1 cellular context compared by ENCODE assay signal in the genomic region with DNA sequence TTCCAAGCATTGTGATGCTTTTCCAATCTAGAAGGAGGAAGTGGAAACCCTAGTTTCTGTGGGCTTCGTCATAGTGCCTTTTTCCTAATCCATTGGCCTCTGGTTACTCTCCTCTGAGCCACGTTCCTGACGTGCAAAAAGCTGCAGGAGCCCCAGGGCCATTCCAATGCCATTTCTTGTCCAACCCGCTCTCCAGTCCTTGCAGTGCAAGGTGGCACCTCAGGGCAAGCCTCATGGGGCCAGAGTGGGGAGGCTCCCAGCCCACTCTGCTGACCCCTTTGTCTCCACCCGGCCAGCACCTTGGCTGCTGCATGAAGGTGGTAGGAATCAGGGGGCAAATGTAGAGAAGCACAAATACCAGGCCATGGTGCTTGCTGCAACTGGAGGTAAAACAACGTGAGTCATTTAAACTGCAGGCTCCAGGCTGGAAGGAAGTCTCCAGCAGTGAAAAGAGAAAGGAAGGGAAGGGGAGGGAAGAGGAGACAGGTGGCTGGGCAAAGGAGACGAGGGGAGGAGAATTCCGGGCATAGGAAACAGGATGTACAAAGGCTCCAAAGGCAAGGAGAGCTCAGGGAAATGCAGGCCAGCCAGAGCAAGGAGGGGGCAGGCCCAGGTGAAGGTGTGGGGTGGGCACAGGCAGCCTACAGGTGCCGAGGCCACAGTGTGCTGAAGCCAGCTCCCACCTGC.
A peak's percentile ranks its signal among the peaks of the same experiment; 100 is the strongest.
TF ChIP-seq lines count a peak whose summit lies in the region.

No MANE protein-coding gene starts in this region.

TF ChIP-seq in GM23338, 12 proteins besides CTCF, POLR2A, EP300 and RAD21 (continued from another document):
- TF ChIP-seq, protein P1, sequence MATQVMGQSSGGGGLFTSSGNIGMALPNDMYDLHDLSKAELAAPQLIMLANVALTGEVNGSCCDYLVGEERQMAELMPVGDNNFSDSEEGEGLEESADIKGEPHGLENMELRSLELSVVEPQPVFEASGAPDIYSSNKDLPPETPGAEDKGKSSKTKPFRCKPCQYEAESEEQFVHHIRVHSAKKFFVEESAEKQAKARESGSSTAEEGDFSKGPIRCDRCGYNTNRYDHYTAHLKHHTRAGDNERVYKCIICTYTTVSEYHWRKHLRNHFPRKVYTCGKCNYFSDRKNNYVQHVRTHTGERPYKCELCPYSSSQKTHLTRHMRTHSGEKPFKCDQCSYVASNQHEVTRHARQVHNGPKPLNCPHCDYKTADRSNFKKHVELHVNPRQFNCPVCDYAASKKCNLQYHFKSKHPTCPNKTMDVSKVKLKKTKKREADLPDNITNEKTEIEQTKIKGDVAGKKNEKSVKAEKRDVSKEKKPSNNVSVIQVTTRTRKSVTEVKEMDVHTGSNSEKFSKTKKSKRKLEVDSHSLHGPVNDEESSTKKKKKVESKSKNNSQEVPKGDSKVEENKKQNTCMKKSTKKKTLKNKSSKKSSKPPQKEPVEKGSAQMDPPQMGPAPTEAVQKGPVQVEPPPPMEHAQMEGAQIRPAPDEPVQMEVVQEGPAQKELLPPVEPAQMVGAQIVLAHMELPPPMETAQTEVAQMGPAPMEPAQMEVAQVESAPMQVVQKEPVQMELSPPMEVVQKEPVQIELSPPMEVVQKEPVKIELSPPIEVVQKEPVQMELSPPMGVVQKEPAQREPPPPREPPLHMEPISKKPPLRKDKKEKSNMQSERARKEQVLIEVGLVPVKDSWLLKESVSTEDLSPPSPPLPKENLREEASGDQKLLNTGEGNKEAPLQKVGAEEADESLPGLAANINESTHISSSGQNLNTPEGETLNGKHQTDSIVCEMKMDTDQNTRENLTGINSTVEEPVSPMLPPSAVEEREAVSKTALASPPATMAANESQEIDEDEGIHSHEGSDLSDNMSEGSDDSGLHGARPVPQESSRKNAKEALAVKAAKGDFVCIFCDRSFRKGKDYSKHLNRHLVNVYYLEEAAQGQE (IDR thresholded peaks at IDR 0.05; ENCODE audit: unreplicated experiment) = no peak
- TF ChIP-seq ZNF114 (CRISPR knock-in tag; IDR thresholded peaks at IDR 0.05) = 0 out of 2 replicates have a peak, but pooled peaks have one; percentile 25
- TF ChIP-seq, protein P2, sequence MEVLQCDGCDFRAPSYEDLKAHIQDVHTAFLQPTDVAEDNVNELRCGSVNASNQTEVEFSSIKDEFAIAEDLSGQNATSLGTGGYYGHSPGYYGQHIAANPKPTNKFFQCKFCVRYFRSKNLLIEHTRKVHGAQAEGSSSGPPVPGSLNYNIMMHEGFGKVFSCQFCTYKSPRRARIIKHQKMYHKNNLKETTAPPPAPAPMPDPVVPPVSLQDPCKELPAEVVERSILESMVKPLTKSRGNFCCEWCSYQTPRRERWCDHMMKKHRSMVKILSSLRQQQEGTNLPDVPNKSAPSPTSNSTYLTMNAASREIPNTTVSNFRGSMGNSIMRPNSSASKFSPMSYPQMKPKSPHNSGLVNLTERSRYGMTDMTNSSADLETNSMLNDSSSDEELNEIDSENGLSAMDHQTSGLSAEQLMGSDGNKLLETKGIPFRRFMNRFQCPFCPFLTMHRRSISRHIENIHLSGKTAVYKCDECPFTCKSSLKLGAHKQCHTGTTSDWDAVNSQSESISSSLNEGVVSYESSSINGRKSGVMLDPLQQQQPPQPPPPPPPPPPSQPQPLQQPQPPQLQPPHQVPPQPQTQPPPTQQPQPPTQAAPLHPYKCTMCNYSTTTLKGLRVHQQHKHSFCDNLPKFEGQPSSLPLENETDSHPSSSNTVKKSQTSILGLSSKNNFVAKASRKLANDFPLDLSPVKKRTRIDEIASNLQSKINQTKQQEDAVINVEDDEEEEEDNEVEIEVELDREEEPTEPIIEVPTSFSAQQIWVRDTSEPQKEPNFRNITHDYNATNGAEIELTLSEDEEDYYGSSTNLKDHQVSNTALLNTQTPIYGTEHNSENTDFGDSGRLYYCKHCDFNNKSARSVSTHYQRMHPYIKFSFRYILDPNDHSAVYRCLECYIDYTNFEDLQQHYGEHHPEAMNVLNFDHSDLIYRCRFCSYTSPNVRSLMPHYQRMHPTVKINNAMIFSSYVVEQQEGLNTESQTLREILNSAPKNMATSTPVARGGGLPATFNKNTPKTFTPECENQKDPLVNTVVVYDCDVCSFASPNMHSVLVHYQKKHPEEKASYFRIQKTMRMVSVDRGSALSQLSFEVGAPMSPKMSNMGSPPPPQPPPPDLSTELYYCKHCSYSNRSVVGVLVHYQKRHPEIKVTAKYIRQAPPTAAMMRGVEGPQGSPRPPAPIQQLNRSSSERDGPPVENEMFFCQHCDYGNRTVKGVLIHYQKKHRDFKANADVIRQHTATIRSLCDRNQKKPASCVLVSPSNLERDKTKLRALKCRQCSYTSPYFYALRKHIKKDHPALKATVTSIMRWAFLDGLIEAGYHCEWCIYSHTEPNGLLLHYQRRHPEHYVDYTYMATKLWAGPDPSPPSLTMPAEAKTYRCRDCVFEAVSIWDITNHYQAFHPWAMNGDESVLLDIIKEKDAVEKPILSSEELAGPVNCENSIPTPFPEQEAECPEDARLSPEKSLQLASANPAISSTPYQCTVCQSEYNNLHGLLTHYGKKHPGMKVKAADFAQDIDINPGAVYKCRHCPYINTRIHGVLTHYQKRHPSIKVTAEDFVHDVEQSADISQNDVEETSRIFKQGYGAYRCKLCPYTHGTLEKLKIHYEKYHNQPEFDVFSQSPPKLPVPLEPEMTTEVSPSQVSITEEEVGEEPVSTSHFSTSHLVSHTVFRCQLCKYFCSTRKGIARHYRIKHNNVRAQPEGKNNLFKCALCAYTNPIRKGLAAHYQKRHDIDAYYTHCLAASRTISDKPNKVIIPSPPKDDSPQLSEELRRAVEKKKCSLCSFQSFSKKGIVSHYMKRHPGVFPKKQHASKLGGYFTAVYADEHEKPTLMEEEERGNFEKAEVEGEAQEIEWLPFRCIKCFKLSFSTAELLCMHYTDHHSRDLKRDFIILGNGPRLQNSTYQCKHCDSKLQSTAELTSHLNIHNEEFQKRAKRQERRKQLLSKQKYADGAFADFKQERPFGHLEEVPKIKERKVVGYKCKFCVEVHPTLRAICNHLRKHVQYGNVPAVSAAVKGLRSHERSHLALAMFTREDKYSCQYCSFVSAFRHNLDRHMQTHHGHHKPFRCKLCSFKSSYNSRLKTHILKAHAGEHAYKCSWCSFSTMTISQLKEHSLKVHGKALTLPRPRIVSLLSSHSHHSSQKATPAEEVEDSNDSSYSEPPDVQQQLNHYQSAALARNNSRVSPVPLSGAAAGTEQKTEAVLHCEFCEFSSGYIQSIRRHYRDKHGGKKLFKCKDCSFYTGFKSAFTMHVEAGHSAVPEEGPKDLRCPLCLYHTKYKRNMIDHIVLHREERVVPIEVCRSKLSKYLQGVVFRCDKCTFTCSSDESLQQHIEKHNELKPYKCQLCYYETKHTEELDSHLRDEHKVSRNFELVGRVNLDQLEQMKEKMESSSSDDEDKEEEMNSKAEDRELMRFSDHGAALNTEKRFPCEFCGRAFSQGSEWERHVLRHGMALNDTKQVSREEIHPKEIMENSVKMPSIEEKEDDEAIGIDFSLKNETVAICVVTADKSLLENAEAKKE (CRISPR knock-in tag; IDR thresholded peaks at IDR 0.05) = no peak
